ENCODE assay signal across 1 cellular context in the genomic region with DNA sequence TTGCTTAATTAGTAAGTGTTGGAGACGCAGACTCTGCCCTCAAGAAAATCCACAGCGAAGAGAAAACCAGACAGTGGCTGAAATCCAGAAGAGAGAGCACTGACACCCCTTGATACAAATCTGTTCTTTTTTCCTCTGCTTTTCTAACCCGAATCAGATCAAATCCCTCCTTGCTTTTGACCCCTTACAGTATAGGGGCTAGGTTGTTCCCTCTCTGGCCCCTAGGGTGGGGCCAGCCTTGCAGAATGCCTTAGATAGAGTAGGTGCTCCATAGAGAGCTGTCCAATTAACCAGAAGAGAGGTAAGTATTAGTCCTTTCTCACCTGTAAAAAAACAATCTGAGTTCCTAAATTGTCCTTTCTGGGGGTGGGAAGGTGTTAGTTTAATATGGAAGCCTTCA.
TF ChIP-seq lines count a peak whose summit lies in the region.

No MANE protein-coding gene starts in this region.

TF ChIP-seq in GM12878, 131 proteins besides CTCF, POLR2A, EP300 and RAD21:
- TF ChIP-seq YY1 (IDR thresholded peaks at IDR 0.05; ENCODE audit: low read depth, low read length): no peak
